ENCODE assay signal across 8 cellular contexts in genomic region chr3:14319654-14320182, GRCh38.
DNase-seq lines count a peak whose midpoint lies in the region; ATAC-seq, FAIRE-seq and TF ChIP-seq lines count a peak whose summit lies in the region.

No MANE protein-coding gene starts in this region.

- FAIRE-seq in pancreas (lab: Jason Lieb, UNC) = no peak

- WGBS in pancreas, 2 donors = 70 to 77% methylated on average over 3 of the region's 3 CpGs

- no peak for DNase-seq in activated CD4-positive, CD25-positive, alpha-beta regulatory T cell (lab: John Stamatoyannopoulos, UW)
- DNase-seq in SK-N-DZ (ENCODE audit: low spot score) (peak; percentile 53), fibroblast of the conjunctiva (ENCODE audit: low read depth) (peak; percentile 16), pancreas (peak in 1 of 6 donors; percentile 26)
- no peak for DNase-seq in activated CD8-positive, alpha-beta memory T cell treated with anti-CD3 and anti-CD28 coated beads, Interleukin-2, amount 50 U/mL, for 4 hours

- TF ChIP-seq CTCF in pancreas (IDR thresholded peaks at IDR 0.05) = no peak

- no peaks in the 10 kb centered on the region for H3K27me3 ChIP-seq in HUES48 (ENCODE audit: control insufficient read depth, insufficient read depth, low read length)
- peaks cover 0 to 5% (median 0%) of the 10 kb centered on the region in 4 donors for H3K27me3 ChIP-seq in pancreas

- peak; percentile 24 to 38 for ATAC-seq in activated CD4-positive, CD25-positive, alpha-beta regulatory T cell treated with anti-CD3 and anti-CD28 coated beads, Interleukin-2, amount 50 U/mL, for 24 hours
- ATAC-seq in GM21529 (IDR thresholded peaks at IDR 0.05; ENCODE audit: unreplicated experiment) = peak; percentile 100
- peak in 3 of 4 donors; percentile 57 to 83 (median 72) for ATAC-seq in pancreas

- peaks cover 19% of the 10 kb centered on the region; the same call in 1 of the 2 replicates for H3K4me1 ChIP-seq in HUES48 (ENCODE audit: control insufficient read depth, insufficient read depth, low read length)
- H3K4me1 ChIP-seq in pancreas = no peaks in the 10 kb centered on the region

- intact Hi-C loops in pancreas (cut with DNase I) = no loop called here

- H3K9me3 ChIP-seq in HUES48 (ENCODE audit: control insufficient read depth, insufficient read depth, low read length) (no peaks in the 10 kb centered on the region), pancreas (no peaks in the 10 kb centered on the region)

- H3K36me3 ChIP-seq in HUES48 (ENCODE audit: control insufficient read depth, insufficient read depth, low read length) (no peaks in the 10 kb centered on the region), pancreas (no peaks in the 10 kb centered on the region)

- H3K27ac ChIP-seq in HUES48 (ENCODE audit: low read depth, low read length) (peak overlapping the region; percentile 34), pancreas (no peak overlapping the region)

- no peak overlapping the region for H3K9ac ChIP-seq in HUES48 (ENCODE audit: low read depth, low read length)

- H3K4me3 ChIP-seq in HUES48 (ENCODE audit: low read depth, low read length) = peak overlapping the region; percentile 45
- no peak overlapping the region for H3K4me3 ChIP-seq in pancreas

Comparison
In these comparisons a context has a peak if more than half of its experiments do, and no peak if none do; other contexts are left out.
1. ATAC-seq: peak in every context shown above with its lines; median percentile 100 in GM21529; 72 in pancreas; 31 in activated CD4-positive, CD25-positive, alpha-beta regulatory T cell treated with anti-CD3 and anti-CD28 coated beads, Interleukin-2, amount 50 U/mL, for 24 hours.
2. DNase-seq: peak in SK-N-DZ (single experiment) and fibroblast of the conjunctiva (single experiment); none in activated CD4-positive, CD25-positive, alpha-beta regulatory T cell (0 of 4) and activated CD8-positive, alpha-beta memory T cell treated with anti-CD3 and anti-CD28 coated beads, Interleukin-2, amount 50 U/mL, for 4 hours (single experiment).